In the genomic region with DNA sequence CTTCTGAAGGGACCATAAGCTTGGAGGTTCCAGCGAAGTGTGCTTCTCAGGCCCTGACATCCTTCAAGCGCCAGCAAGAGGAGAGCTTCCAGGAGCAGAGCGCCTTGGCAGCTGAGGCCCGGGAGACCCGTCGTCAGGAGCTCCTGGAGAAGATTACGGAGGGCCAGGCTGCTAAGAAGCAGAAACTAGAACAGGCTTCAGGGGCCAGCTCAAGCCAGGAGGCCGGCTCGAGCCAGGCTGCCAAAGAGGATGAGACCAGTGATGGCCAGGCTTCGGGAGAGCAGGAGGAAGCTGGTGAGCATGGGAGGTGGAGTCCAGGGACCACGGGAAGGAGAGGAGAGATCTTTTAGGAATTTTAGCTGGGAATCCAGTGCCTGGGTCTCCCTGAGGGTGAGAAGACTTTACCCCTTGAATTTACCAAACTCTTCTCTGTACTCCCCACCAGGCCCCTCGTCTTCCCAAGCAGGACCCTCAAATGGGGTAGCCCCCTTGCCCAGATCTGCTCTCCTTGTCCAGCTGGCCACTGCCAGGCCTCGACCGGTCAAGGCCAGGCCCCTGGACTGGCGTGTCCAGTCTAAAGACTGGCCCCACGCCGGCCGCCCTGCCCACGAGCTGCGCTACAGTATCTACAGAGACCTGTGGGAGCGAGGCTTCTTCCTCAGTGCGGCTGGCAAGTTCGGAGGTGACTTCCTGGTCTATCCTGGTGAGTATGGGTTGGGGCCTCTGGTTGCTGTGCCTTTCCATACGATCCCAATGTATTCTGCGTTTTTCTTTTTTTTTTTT, we compare ENCODE assay signal across 1 cellular context.
TF ChIP-seq lines count a peak whose summit lies in the region.

No MANE protein-coding gene starts in this region.

TF ChIP-seq in neural cell, 6 proteins besides CTCF, POLR2A, EP300 and RAD21 (continued from another document):
- TF ChIP-seq TAF1 (IDR thresholded peaks at IDR 0.05; ENCODE audit: low read depth), result no peak
